ENCODE assay signal across 1 cellular context in genomic region chr13:49046002-49046401, GRCh38.
TF ChIP-seq lines count a peak whose summit lies in the region.

No MANE protein-coding gene starts in this region.

TF ChIP-seq in SK-N-SH, 30 proteins besides CTCF, POLR2A, EP300 and RAD21 (continued from another document):
- peak; percentile 73 for TF ChIP-seq PBX3 (IDR thresholded peaks at IDR 0.05)
- TF ChIP-seq REST (IDR thresholded peaks at IDR 0.05; ENCODE audit: low read depth, low read length) = no peak
- TF ChIP-seq ELF1 (IDR thresholded peaks at IDR 0.05) = no peak
